ENCODE assay signal across 22 cellular contexts in the genomic region with DNA sequence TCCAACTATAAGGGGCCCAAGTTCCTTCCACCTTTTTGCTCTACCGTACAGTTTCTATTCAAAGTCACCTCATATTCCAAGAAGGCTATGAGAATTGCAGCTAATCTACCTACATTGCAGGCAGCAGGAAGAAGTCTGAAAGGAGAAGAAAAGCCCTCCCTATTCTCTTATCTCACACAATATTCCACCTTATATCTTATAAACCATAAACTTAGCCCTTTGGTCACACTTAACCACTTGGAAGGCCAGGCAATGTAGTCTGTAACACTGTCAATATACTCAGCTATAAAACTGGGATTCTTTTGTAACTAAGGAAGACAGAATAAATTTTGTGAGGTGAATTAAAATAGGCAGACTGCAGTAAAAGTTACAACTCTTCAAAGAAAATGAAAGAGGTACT.
"Had no signal": no experiment of that assay in that cellular context is flagged by ENCODE, and none has a peak within 500 bp of the region (broad histone marks: within the 10 kb centered on the region; RNA-seq: fewer than 3 reads in every experiment).

No MANE protein-coding gene starts in this region.

- ATAC-seq: heart left ventricle; left lobe of liver; natural killer cell treated with Interleukin-12 subunit alpha and Interleukin-12 subunit beta and Interleukin-15 and Interleukin-18, amount 100 ng/mL, for 72 hours; psoas muscle; right lobe of liver; stimulated activated memory B cell treated with anti-CD40 and anti-IgM and Interleukin-4, amounts not matched to agents 10 μg/mL and 1 μg/mL and 100 μg/mL, for 72 hours; upper lobe of right lung had no signal

- H3K9me3 ChIP-seq: heart left ventricle, psoas muscle, right lobe of liver, spleen, tibial artery, upper lobe of right lung, vagina had no signal

- H3K36me3 ChIP-seq: heart left ventricle, right lobe of liver, tibial artery, upper lobe of right lung, vagina had no signal

- H3K27me3 ChIP-seq: heart left ventricle, right lobe of liver, spleen, tibial artery, upper lobe of right lung, vagina had no signal

- H3K4me1 ChIP-seq: psoas muscle, right lobe of liver, tibial artery, upper lobe of right lung, vagina had no signal

- DNase-seq: dermis blood vessel endothelial cell; endodermal cell; erythroblast; foreskin melanocyte; heart left ventricle; hypothalamus; kidney glomerular epithelial cell; mammary epithelial cell; psoas muscle; retina; right lobe of liver; spleen; stimulated activated CD4-positive, alpha-beta T cell treated with anti-CD3 and anti-CD28 coated beads, Interleukin-15, amount 100 ng/mL, for 24 hours; stimulated activated CD4-positive, alpha-beta T cell treated with anti-CD3 and anti-CD28 coated beads, Interleukin-1b, Interleukin-23, amount 100 ng/mL, for 48 hours; stimulated activated CD4-positive, alpha-beta T cell treated with anti-CD3 and anti-CD28 coated beads, Interleukin-4, amount 100 ng/mL, for 24 hours; tibial artery; upper lobe of right lung had no signal

- H3K27ac ChIP-seq: heart left ventricle, psoas muscle, right lobe of liver, spleen, tibial artery, upper lobe of right lung, vagina had no signal

- FAIRE-seq: endothelial cell of umbilical vein had no signal

- H3K4me3 ChIP-seq: heart left ventricle, psoas muscle, right lobe of liver, spleen, tibial artery, upper lobe of right lung, vagina had no signal
